In the genomic region with DNA sequence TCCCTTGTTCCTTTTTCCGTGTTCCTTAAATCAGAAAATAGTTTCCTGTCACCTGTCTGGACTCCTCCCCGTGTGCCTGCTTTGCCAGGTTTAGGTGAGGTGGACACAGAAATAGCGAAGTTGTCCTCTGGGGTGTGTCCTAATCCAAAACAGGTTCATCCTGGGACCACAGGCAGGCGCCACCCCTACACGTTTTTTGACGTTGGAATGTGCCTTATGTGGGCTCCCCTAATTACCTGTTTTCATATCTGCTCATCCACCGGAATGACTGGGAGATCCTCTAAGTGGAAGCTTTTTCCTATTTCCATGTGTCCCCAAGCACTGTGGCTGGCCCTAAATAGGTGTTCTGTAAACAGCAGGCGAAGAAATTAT, we compare ENCODE assay signal across 9 cellular contexts. TPM values are rescaled to one million over a fixed set of nuclear protein-coding genes. Genes with fewer than 3 reads are reported as not detected.
DNase-seq lines count a peak whose midpoint lies in the region; ATAC-seq and TF ChIP-seq lines count a peak whose summit lies in the region.
"Had no signal": no experiment of that assay in that cellular context is flagged by ENCODE, and none has a peak within 500 bp of the region (broad histone marks: within the 10 kb centered on the region; RNA-seq: fewer than 3 reads in every experiment).

No MANE protein-coding gene starts in this region.

- no peak for DNase-seq in progenitor cell of endocrine pancreas (ENCODE audit: low spot score, unreplicated experiment)
- DNase-seq in DMS 273 treated with DMSO at 0.1 percent for 48 hours (lab: John Stamatoyannopoulos, UW) = no peak
- DNase-seq in cerebellar nuclear complex (lab: John Stamatoyannopoulos, UW) = no peak
- no peak for DNase-seq in epidermal melanocyte (ENCODE audit: insufficient read length, low spot score)
- DNase-seq: NK-92 treated with Interleukin-12 subunit alpha and Interleukin-12 subunit beta, amount 100 ng/mL, for 24 hours had no signal

- H3K4me3 Mint-ChIP-seq in progenitor cell of endocrine pancreas (ENCODE audit: low read depth) = peak overlapping the region; percentile 8

- TF ChIP-seq POLR2A in GM18505 (IDR thresholded peaks at IDR 0.05; ENCODE audit: borderline replicate concordance, extremely low read depth, insufficient read depth, insufficient read length) = no peak

- peaks cover 2% of the 10 kb centered on the region for H3K36me3 Mint-ChIP-seq in progenitor cell of endocrine pancreas (ENCODE audit: insufficient read depth)

- H3K27me3 Mint-ChIP-seq in progenitor cell of endocrine pancreas = peaks cover 84% of the 10 kb centered on the region

- H3K9ac ChIP-seq in HUES6 (ENCODE audit: low read length) (no peak overlapping the region), duodenal mucosa (ENCODE audit: low read depth in 1 of 2, low read length in 2 of 2) (peak overlapping the region in 1 of 2 donors; percentile 18)

- H3K36me3 ChIP-seq in HUES6 (ENCODE audit: control insufficient read depth, insufficient read depth, low read length) (no peaks in the 10 kb centered on the region), duodenal mucosa (ENCODE audit: control insufficient read depth in 1 of 2, insufficient read depth in 2 of 2, low read length in 2 of 2) (no peaks in the 10 kb centered on the region)

- ATAC-seq in GM18505 (IDR thresholded peaks at IDR 0.05; ENCODE audit: unreplicated experiment) (peak; percentile 3), HG03280 (IDR thresholded peaks at IDR 0.05; ENCODE audit: unreplicated experiment) (no peak)

- H3K9me3 ChIP-seq in HUES6 (ENCODE audit: control insufficient read depth, insufficient read depth, low read depth, low read length) (peaks cover 10% of the 10 kb centered on the region; the same call in 1 of the 2 replicates), duodenal mucosa (ENCODE audit: control insufficient read depth in 1 of 2, low read length in 2 of 2) (no peaks in the 10 kb centered on the region)

- H3K27ac Mint-ChIP-seq in progenitor cell of endocrine pancreas = peak overlapping the region; percentile 53

- H3K27ac ChIP-seq in HUES6 (ENCODE audit: low read depth, low read length) = no peak overlapping the region
- no peak overlapping the region for H3K27ac ChIP-seq in duodenal mucosa (ENCODE audit: low read depth, low read length)

- H3K27me3 ChIP-seq in HUES6 (ENCODE audit: control insufficient read depth, insufficient read depth, low read length) = peaks cover 47% of the 10 kb centered on the region
- H3K27me3 ChIP-seq in duodenal mucosa (ENCODE audit: control insufficient read depth in 1 of 2, insufficient read depth in 2 of 2, low read length in 2 of 2) = peaks cover 0 to 16% of the 10 kb centered on the region in 2 donors

- peak overlapping the region; percentile 64 for H3K4me3 ChIP-seq in HUES6 (ENCODE audit: low read depth, low read length)
- peak overlapping the region; percentile 77 to 82 for H3K4me3 ChIP-seq in duodenal mucosa (ENCODE audit: low read depth in 1 of 2, low read length in 2 of 2)

- TF ChIP-seq CTCF in progenitor cell of endocrine pancreas (IDR thresholded peaks at IDR 0.05; ENCODE audit: unreplicated experiment) = no peak

- H3K4me1 ChIP-seq in HUES6 (ENCODE audit: control insufficient read depth, insufficient read depth, low read length) (peaks cover 25% of the 10 kb centered on the region), duodenal mucosa (ENCODE audit: control insufficient read depth in 1 of 2, insufficient read depth in 2 of 2, low read length in 2 of 2) (peaks cover 13 to 19% of the 10 kb centered on the region in 2 donors)

- peaks cover 4% of the 10 kb centered on the region for H3K4me1 Mint-ChIP-seq in progenitor cell of endocrine pancreas (ENCODE audit: low read depth)

- peaks cover 13% of the 10 kb centered on the region for H3K9me3 Mint-ChIP-seq in progenitor cell of endocrine pancreas (ENCODE audit: low read depth)

RNA-seq across cellular contexts. Expression of a gene that starts 49.0 kb away (rescaled TPM):
- total RNA-seq in progenitor cell of endocrine pancreas = 23.9 and 25.1 TPM in 2 replicates

RNA-seq across cellular contexts. Expression of a gene that starts 55.7 kb away (rescaled TPM):
- total RNA-seq in progenitor cell of endocrine pancreas = 213 and 216 TPM in 2 replicates
